ENCODE assay signal across 1 cellular context in genomic region chr18:12307251-12307736, GRCh38.
TF ChIP-seq lines count a peak whose summit lies in the region.

No MANE protein-coding gene starts in this region.

TF ChIP-seq in GM23338, 12 proteins besides CTCF, POLR2A, EP300 and RAD21 (continued from another document):
- no peak for TF ChIP-seq ZNF462 (CRISPR knock-in tag; IDR thresholded peaks at IDR 0.05)
- no peak for TF ChIP-seq CREB1 (CRISPR knock-in tag; IDR thresholded peaks at IDR 0.05; ENCODE audit: low read depth)
- TF ChIP-seq POLR2AphosphoS5 (IDR thresholded peaks at IDR 0.05; ENCODE audit: low read depth): no peak
- no peak for TF ChIP-seq EZH2phosphoT487 (IDR thresholded peaks at IDR 0.05; ENCODE audit: unreplicated experiment)
- no peak for TF ChIP-seq ZNF331 (CRISPR knock-in tag; IDR thresholded peaks at IDR 0.05; ENCODE audit: low read depth)
- TF ChIP-seq ZNF114 (CRISPR knock-in tag; IDR thresholded peaks at IDR 0.05): no peak
- no peak for TF ChIP-seq ETS1 (IDR thresholded peaks at IDR 0.05)
